9 cellular contexts compared by ENCODE assay signal in genomic region chr3:31213869-31214486, GRCh38.
DNase-seq lines count a peak whose midpoint lies in the region; ATAC-seq and TF ChIP-seq lines count a peak whose summit lies in the region.
"Had no signal": no experiment of that assay in that cellular context is flagged by ENCODE, and none has a peak within 500 bp of the region (broad histone marks: within the 10 kb centered on the region; RNA-seq: fewer than 3 reads in every experiment).

No MANE protein-coding gene starts in this region.

- H3K4me3 Mint-ChIP-seq in activated CD4-positive, alpha-beta T cell treated with anti-CD3 and anti-CD28 coated beads for 36 hours: no peak overlapping the region
- H3K4me3 Mint-ChIP-seq in nephron progenitor cell: no peak overlapping the region

- TF ChIP-seq CTCF in nephron progenitor cell (IDR thresholded peaks at IDR 0.05): no peak

- CTCF ChIA-PET in activated CD4-positive, alpha-beta T cell treated with anti-CD3 and anti-CD28 coated beads for 36 hours (lab: Charles Lee): interaction anchor here (1.0 to 2.1 kb wide), 3 partner anchors 10 to 13 kb away, joined by 3 to 7 read pairs (median 5); no protein-coding TSS in a partner anchor

- POLR2A ChIA-PET in activated CD4-positive, alpha-beta T cell treated with anti-CD3 and anti-CD28 coated beads for 36 hours (lab: Charles Lee): no interaction called here

- H3K36me3 Mint-ChIP-seq in activated CD4-positive, alpha-beta T cell treated with anti-CD3 and anti-CD28 coated beads for 36 hours (ENCODE audit: low read depth): no peaks in the 10 kb centered on the region
- no peaks in the 10 kb centered on the region for H3K36me3 Mint-ChIP-seq in nephron progenitor cell (ENCODE audit: low read depth)

- intact Hi-C loops in activated CD4-positive, alpha-beta T cell treated with anti-CD3 and anti-CD28 coated beads for 36 hours (cut with DNase I, micrococcal nuclease): loop anchor here (1.0 to 10.0 kb wide), 7 partner anchors 13 to 559 kb away; partner anchors contain the start of gene STT3B (in 1 of the 2)

- no peaks in the 10 kb centered on the region for H3K9me3 Mint-ChIP-seq in activated CD4-positive, alpha-beta T cell treated with anti-CD3 and anti-CD28 coated beads for 36 hours (ENCODE audit: low read depth)
- no peaks in the 10 kb centered on the region for H3K9me3 Mint-ChIP-seq in nephron progenitor cell

- peak; percentile 4 for ATAC-seq in activated CD4-positive, alpha-beta T cell treated with anti-CD3 and anti-CD28 coated beads for 36 hours
- ATAC-seq in HG02938 (IDR thresholded peaks at IDR 0.05; ENCODE audit: unreplicated experiment) (peak; percentile 49), HG03159 (IDR thresholded peaks at IDR 0.05; ENCODE audit: unreplicated experiment) (no peak)

- peaks cover 90% of the 10 kb centered on the region for H3K4me1 Mint-ChIP-seq in activated CD4-positive, alpha-beta T cell treated with anti-CD3 and anti-CD28 coated beads for 36 hours
- H3K4me1 Mint-ChIP-seq in nephron progenitor cell: peaks cover 38% of the 10 kb centered on the region

- H3K27ac Mint-ChIP-seq in activated CD4-positive, alpha-beta T cell treated with anti-CD3 and anti-CD28 coated beads for 36 hours: peak overlapping the region; percentile 82
- peak overlapping the region; percentile 82 for H3K27ac Mint-ChIP-seq in nephron progenitor cell

- peak; percentile 48 for DNase-seq in activated CD4-positive, alpha-beta T cell treated with anti-CD3 and anti-CD28 coated beads for 36 hours
- no peak for DNase-seq in activated CD4-positive, alpha-beta T cell treated with anti-CD3 and anti-CD28 coated beads for 4 hours
- peak; percentile 99 for DNase-seq in SW480 (ENCODE audit: low spot score)
- no peak for DNase-seq in nephron progenitor cell
- DNase-seq in H4 (ENCODE audit: low spot score): no peak
- DNase-seq in NCI-H1105 treated with DMSO at 0.1 percent for 48 hours (lab: John Stamatoyannopoulos, UW): no peak
- DNase-seq: ACHN had no signal

- no peaks in the 10 kb centered on the region for H3K27me3 Mint-ChIP-seq in activated CD4-positive, alpha-beta T cell treated with anti-CD3 and anti-CD28 coated beads for 36 hours
- H3K27me3 Mint-ChIP-seq in nephron progenitor cell (ENCODE audit: low read depth, poor library complexity): no peaks in the 10 kb centered on the region

Comparison
In these comparisons a context has a peak if more than half of its experiments do, and no peak if none do; other contexts are left out.
1. DNase-seq: peak in activated CD4-positive, alpha-beta T cell treated with anti-CD3 and anti-CD28 coated beads for 36 hours (single experiment) and SW480 (single experiment); none in activated CD4-positive, alpha-beta T cell treated with anti-CD3 and anti-CD28 coated beads for 4 hours (0 of 2), nephron progenitor cell (single experiment), H4 (single experiment) and NCI-H1105 treated with DMSO at 0.1 percent for 48 hours (single experiment).